ENCODE assay signal across 18 cellular contexts in genomic region chr11:119445356-119445755, GRCh38. TPM values are rescaled to one million over a fixed set of nuclear protein-coding genes. Genes with fewer than 3 reads are reported as not detected.
DNase-seq lines count a peak whose midpoint lies in the region; ATAC-seq and TF ChIP-seq lines count a peak whose summit lies in the region.
"Had no signal": no experiment of that assay in that cellular context is flagged by ENCODE, and none has a peak within 500 bp of the region (broad histone marks: within the 10 kb centered on the region; RNA-seq: fewer than 3 reads in every experiment).

No MANE protein-coding gene starts in this region.

- H3K4me1 ChIP-seq in mesenchymal stem cell (ENCODE audit: control insufficient read depth, insufficient read depth, low read depth, low read length), result no peaks in the 10 kb centered on the region
- peaks cover 11% of the 10 kb centered on the region for H3K4me1 ChIP-seq in skeletal muscle satellite cell (ENCODE audit: control insufficient read depth, insufficient read depth, low read length)

- H3K79me1 ChIP-seq in mesenchymal stem cell (replicated peaks; ENCODE audit: low read length, poor library complexity, severe bottlenecking), result no peaks in the 10 kb centered on the region

- no peaks in the 10 kb centered on the region for H3K9me3 Mint-ChIP-seq in activated CD4-positive, alpha-beta T cell treated with anti-CD3 and anti-CD28 coated beads for 36 hours (ENCODE audit: low read depth)
- no peaks in the 10 kb centered on the region for H3K9me3 Mint-ChIP-seq in MCF 10A (ENCODE audit: unreplicated experiment)

- H3K27ac Mint-ChIP-seq in activated CD4-positive, alpha-beta T cell treated with anti-CD3 and anti-CD28 coated beads for 36 hours, result no peak overlapping the region
- H3K27ac Mint-ChIP-seq in MCF 10A (ENCODE audit: low read depth, unreplicated experiment), result no peak overlapping the region

- no peak overlapping the region for H2AFZ ChIP-seq in mesenchymal stem cell (ENCODE audit: low read depth, low read length)
- H2AFZ ChIP-seq: PC-9 had no signal

- H2AK5ac ChIP-seq in mesenchymal stem cell (ENCODE audit: low read length, severe bottlenecking), result no peak overlapping the region

- DNase-seq in cardiac septum (ENCODE audit: low spot score) (peak; percentile 46), Right ventricle myocardium inferior (ENCODE audit: missing footprints) (no peak), mesenchymal stem cell (no peak), MCF 10A (ENCODE audit: unreplicated experiment) (no peak)
- no peak for DNase-seq in activated CD4-positive, alpha-beta T cell treated with anti-CD3 and anti-CD28 coated beads for 36 hours
- DNase-seq in activated CD4-positive, alpha-beta T cell treated with anti-CD3 and anti-CD28 coated beads, Interleukin-2, amount 50 U/mL, for 48 hours, result no peak
- DNase-seq: 8988T, EL, NCI-H1048, NCI-H2107, NCI-H446 treated with DMSO at 0.1 percent for 48 hours, NCI-H748 treated with DMSO at 0.1 percent for 48 hours, PC-9 had no signal

- ATAC-seq in Right ventricle myocardium inferior (no peak), HG02759 (IDR thresholded peaks at IDR 0.05; ENCODE audit: unreplicated experiment) (no peak)
- no peak for ATAC-seq in activated CD4-positive, alpha-beta T cell treated with anti-CD3 and anti-CD28 coated beads for 36 hours

- BruUV-seq in MCF 10A (replicated peaks; lab: Mats Ljungman, UMichigan), result no TSS peak

- H3K4me3 ChIP-seq in mesenchymal stem cell (ENCODE audit: insufficient read depth in 1 of 2, low read depth in 1 of 2, low read length in 2 of 2), result peak overlapping the region in 1 of 2 experiments; percentile 34
- H3K4me3 ChIP-seq in skeletal muscle satellite cell (ENCODE audit: low read length), result no peak overlapping the region
- H3K4me3 ChIP-seq: BLaER1 treated with 17β-estradiol and CSF1 and Interleukin-3, amounts not matched to agents 10 nM and 100 nM; HAP-1; PC-9 had no signal

- POLR2A ChIA-PET in activated CD4-positive, alpha-beta T cell treated with anti-CD3 and anti-CD28 coated beads for 36 hours (lab: Charles Lee), result no interaction called here
- POLR2A ChIA-PET in MCF 10A (lab: Yijun Ruan, JAX), result no interaction called here

- no peak overlapping the region for H2BK5ac ChIP-seq in mesenchymal stem cell (ENCODE audit: low read depth, low read length, poor library complexity, severe bottlenecking)

- H4K91ac ChIP-seq in mesenchymal stem cell (ENCODE audit: low read length), result no peak overlapping the region

- H2BK15ac ChIP-seq in mesenchymal stem cell (ENCODE audit: low read depth, poor library complexity, severe bottlenecking), result no peak overlapping the region

- H3K36me3 ChIP-seq in mesenchymal stem cell (ENCODE audit: control insufficient read depth in 1 of 2, insufficient read depth in 2 of 2, low read depth in 1 of 2, low read length in 2 of 2), result no peaks in the 10 kb centered on the region
- H3K36me3 ChIP-seq in skeletal muscle satellite cell (ENCODE audit: insufficient read depth, low read length), result no peaks in the 10 kb centered on the region
- H3K36me3 ChIP-seq: BLaER1 treated with 17β-estradiol and CSF1 and Interleukin-3, amounts not matched to agents 10 nM and 100 nM; HAP-1 had no signal

- WGBS in mesenchymal stem cell, result 89% methylated on average over 10 of the region's 10 CpGs

- TF ChIP-seq CTCF in MCF 10A (IDR thresholded peaks at IDR 0.05; ENCODE audit: unreplicated experiment), result no peak

- H3K4me1 Mint-ChIP-seq in activated CD4-positive, alpha-beta T cell treated with anti-CD3 and anti-CD28 coated beads for 36 hours, result peaks cover 11% of the 10 kb centered on the region
- H3K4me1 Mint-ChIP-seq in MCF 10A (ENCODE audit: insufficient read depth, unreplicated experiment), result no peaks in the 10 kb centered on the region

- CTCF ChIA-PET in activated CD4-positive, alpha-beta T cell treated with anti-CD3 and anti-CD28 coated beads for 36 hours (lab: Charles Lee), result no interaction called here
- CTCF ChIA-PET in MCF 10A (lab: Yijun Ruan, JAX), result no interaction called here

- no peaks in the 10 kb centered on the region for H3K36me3 Mint-ChIP-seq in activated CD4-positive, alpha-beta T cell treated with anti-CD3 and anti-CD28 coated beads for 36 hours (ENCODE audit: low read depth)
- no peaks in the 10 kb centered on the region for H3K36me3 Mint-ChIP-seq in MCF 10A (ENCODE audit: insufficient read depth, unreplicated experiment)

- H3K9ac ChIP-seq in mesenchymal stem cell (ENCODE audit: low read length) (peak overlapping the region; percentile 31), skeletal muscle satellite cell (ENCODE audit: low read depth, low read length) (no peak overlapping the region)
- H3K9ac ChIP-seq: BLaER1 treated with 17β-estradiol and CSF1 and Interleukin-3, amounts not matched to agents 10 nM and 100 nM had no signal

- H4K8ac ChIP-seq in mesenchymal stem cell (ENCODE audit: low read length), result no peak overlapping the region

- no peaks in the 10 kb centered on the region for H3K9me3 ChIP-seq in mesenchymal stem cell (ENCODE audit: control insufficient read depth, low read length)
- H3K9me3 ChIP-seq in skeletal muscle satellite cell (replicated peaks; ENCODE audit: low read length), result no peaks in the 10 kb centered on the region
- H3K9me3 ChIP-seq: HAP-1 had no signal

- no peak overlapping the region for H3K18ac ChIP-seq in mesenchymal stem cell (ENCODE audit: low read depth in 1 of 2, low read length in 2 of 2)

- H2BK12ac ChIP-seq in mesenchymal stem cell (ENCODE audit: low read length in 2 of 2), result no peak overlapping the region

- no peak overlapping the region for H3K4ac ChIP-seq in mesenchymal stem cell (ENCODE audit: low read depth in 1 of 2, low read length in 2 of 2)

- H3K27me3 ChIP-seq in mesenchymal stem cell (ENCODE audit: control insufficient read depth in 1 of 2, insufficient read depth in 1 of 2, low read length in 2 of 2) (peaks cover 0 to 23% of the 10 kb centered on the region in 2 experiments), skeletal muscle satellite cell (ENCODE audit: control insufficient read depth, insufficient read depth, low read length) (no peaks in the 10 kb centered on the region)
- H3K27me3 ChIP-seq: BLaER1 treated with 17β-estradiol and CSF1 and Interleukin-3, amounts not matched to agents 10 nM and 100 nM had no signal

- intact Hi-C loops in cardiac septum (cut with DNase I), result no loop called here
- intact Hi-C loops in Right ventricle myocardium inferior (cut with DNase I), result no loop called here
- intact Hi-C loops in activated CD4-positive, alpha-beta T cell treated with anti-CD3 and anti-CD28 coated beads for 36 hours (cut with DNase I, micrococcal nuclease), result no loop called here
- intact Hi-C loops in MCF 10A (cut with micrococcal nuclease), result no loop called here

- H3K14ac ChIP-seq in mesenchymal stem cell (ENCODE audit: low read length in 2 of 2), result no peak overlapping the region

- no peak overlapping the region for H3K23ac ChIP-seq in mesenchymal stem cell (ENCODE audit: low read length in 2 of 2)

- peaks cover 16% of the 10 kb centered on the region for H3K27me3 Mint-ChIP-seq in activated CD4-positive, alpha-beta T cell treated with anti-CD3 and anti-CD28 coated beads for 36 hours
- no peaks in the 10 kb centered on the region for H3K27me3 Mint-ChIP-seq in MCF 10A (ENCODE audit: insufficient read depth, unreplicated experiment)

- no peak overlapping the region for H3K4me3 Mint-ChIP-seq in activated CD4-positive, alpha-beta T cell treated with anti-CD3 and anti-CD28 coated beads for 36 hours
- H3K4me3 Mint-ChIP-seq in MCF 10A (ENCODE audit: unreplicated experiment), result no peak overlapping the region

- no peak overlapping the region for H3K27ac ChIP-seq in mesenchymal stem cell (ENCODE audit: low read length, poor library complexity, severe bottlenecking)
- H3K27ac ChIP-seq: BLaER1 treated with 17β-estradiol and CSF1 and Interleukin-3, amounts not matched to agents 10 nM and 100 nM; PC-9 had no signal

- H3K4me2 ChIP-seq in mesenchymal stem cell (ENCODE audit: low read length, poor library complexity, severe bottlenecking), result no peak overlapping the region
- peak overlapping the region; percentile 13 for H3K4me2 ChIP-seq in skeletal muscle satellite cell (ENCODE audit: low read length)
- H3K4me2 ChIP-seq: BLaER1 treated with 17β-estradiol and CSF1 and Interleukin-3, amounts not matched to agents 10 nM and 100 nM; PC-9 had no signal

- no peak overlapping the region for H2BK120ac ChIP-seq in mesenchymal stem cell (ENCODE audit: low read depth, low read length)

RNA-seq across cellular contexts. Expression of gene THY1, which starts 22.4 kb away (rescaled TPM):
- total RNA-seq in cardiac septum (6.8 TPM), Right ventricle myocardium inferior (1.8 TPM), MCF 10A (2022) (not detected in 2 replicates)
- 87.8 TPM for polyA plus RNA-seq in mesenchymal stem cell (2013, experiment 1 of 2)
- polyA plus RNA-seq in mesenchymal stem cell (2013, experiment 2 of 2), result 87.6 TPM
- total RNA-seq in skeletal muscle satellite cell (2012; rRNA removed), result 9.4 and 33.9 TPM in 2 replicates
- under 1 TPM; 0.18 to 0.91 TPM for total RNA-seq in activated CD4-positive, alpha-beta T cell treated with anti-CD3 and anti-CD28 coated beads for 36 hours
- total RNA-seq: HT1080, PC-9 had no signal
